Comparison of ENCODE assay signal across 12 cellular contexts in genomic region chr5:168315991-168316578, GRCh38. TPM values are rescaled to one million over a fixed set of nuclear protein-coding genes. Genes with fewer than 3 reads are reported as not detected.
DNase-seq lines count a peak whose midpoint lies in the region; ATAC-seq lines count a peak whose summit lies in the region.
"Had no signal": no experiment of that assay in that cellular context is flagged by ENCODE, and none has a peak within 500 bp of the region (broad histone marks: within the 10 kb centered on the region; RNA-seq: fewer than 3 reads in every experiment).

No MANE protein-coding gene starts in this region.

- no peak overlapping the region for H2BK15ac ChIP-seq in neuronal stem cell (ENCODE audit: low read length)

- peak; percentile 34 for DNase-seq in DMS153 treated with DMSO at 0.1 percent for 48 hours (lab: John Stamatoyannopoulos, UW; ENCODE audit: unreplicated experiment)
- peak; percentile 64 for DNase-seq in NCI-H510A (lab: John Stamatoyannopoulos, UW)
- DNase-seq in neuronal stem cell (ENCODE audit: low spot score), result no peak
- DNase-seq in activated CD8-positive, alpha-beta memory T cell treated with anti-CD3 and anti-CD28 coated beads for 24 hours, result no peak
- DNase-seq in activated CD4-positive, alpha-beta T cell treated with anti-CD3 and anti-CD28 coated beads for 48 hours, result no peak
- no peak for DNase-seq in left ventricle myocardium superior
- DNase-seq: activated effector memory CD4-positive, alpha-beta T cell treated with Interleukin-2 at 50 U/mL for 16 hours; NCI-H524 treated with DMSO at 0.1 percent for 48 hours had no signal

- H3K4me1 ChIP-seq in esophagus (ENCODE audit: control insufficient read depth in 2 of 2, insufficient read depth in 2 of 2, low read length in 1 of 2) (peaks cover 0 to 15% of the 10 kb centered on the region in 2 donors), neuronal stem cell (ENCODE audit: control insufficient read depth in 2 of 2, insufficient read depth in 1 of 2, low read depth in 1 of 2, low read length in 2 of 2) (peaks cover 24 to 40% of the 10 kb centered on the region in 2 donors)

- H3K9me3 ChIP-seq in esophagus (ENCODE audit: control insufficient read depth in 2 of 2, insufficient read depth in 1 of 2, low read depth in 1 of 2, low read length in 1 of 2), result no peaks in the 10 kb centered on the region
- no peaks in the 10 kb centered on the region for H3K9me3 ChIP-seq in neuronal stem cell (replicated peaks in 1 of 2; ENCODE audit: control insufficient read depth in 2 of 2, insufficient read depth in 1 of 2, low read depth in 1 of 2, low read length in 2 of 2)

- H3K27me3 ChIP-seq in esophagus (ENCODE audit: control insufficient read depth in 1 of 2, insufficient read depth in 2 of 2, low read length in 2 of 2) (no peaks in the 10 kb centered on the region), neuronal stem cell (ENCODE audit: control insufficient read depth in 3 of 3, insufficient read depth in 3 of 3, low read depth in 1 of 3, low read length in 3 of 3) (no peaks in the 10 kb centered on the region)

- no peak overlapping the region for H3K23ac ChIP-seq in neuronal stem cell (ENCODE audit: low read depth, low read length, poor library complexity)

- no peak overlapping the region for H2BK12ac ChIP-seq in neuronal stem cell (ENCODE audit: low read length)

- peak overlapping the region; percentile 18 for H3K4me2 ChIP-seq in neuronal stem cell (ENCODE audit: insufficient read depth, low read length, poor library complexity, severe bottlenecking)

- H3K9ac ChIP-seq in neuronal stem cell (ENCODE audit: low read depth, low read length, poor library complexity), result no peak overlapping the region

- intact Hi-C loops in left ventricle myocardium superior (cut with micrococcal nuclease), result no loop called here

- 54 to 61% methylated on average over 9 of the region's 9 CpGs for WGBS in esophagus, 2 donors
- WGBS in neuronal stem cell (ENCODE audit: extremely low coverage in 2 of 2, insufficient read length in 2 of 2, insufficient replicate concordance in 1 of 2), 2 donors, result no CpG with 5 or more reads among the region's 9 CpGs

- peak overlapping the region; percentile 3 for H3K18ac ChIP-seq in neuronal stem cell (ENCODE audit: low read length)

- H3K4ac ChIP-seq in neuronal stem cell (ENCODE audit: low read length), result no peak overlapping the region

- H3K27ac ChIP-seq in esophagus (ENCODE audit: low read depth in 2 of 2, low read length in 1 of 2) (peak overlapping the region; percentile 84), neuronal stem cell (replicated peaks; ENCODE audit: low read length) (peak overlapping the region; percentile 50)
- H3K27ac ChIP-seq: HL-60 had no signal

- H4K91ac ChIP-seq in neuronal stem cell (ENCODE audit: low read depth, low read length, poor library complexity), result no peak overlapping the region

- H2BK120ac ChIP-seq in neuronal stem cell (ENCODE audit: low read depth, low read length), result no peak overlapping the region

- H3K79me1 ChIP-seq in neuronal stem cell (ENCODE audit: low read depth, low read length), result peaks cover 2% of the 10 kb centered on the region

- no peak overlapping the region for H2BK5ac ChIP-seq in neuronal stem cell (ENCODE audit: low read length)

- peak overlapping the region in 1 of 2 donors; percentile 7 for H3K4me3 ChIP-seq in esophagus (ENCODE audit: low read depth in 1 of 2, low read length in 2 of 2)
- H3K4me3 ChIP-seq in neuronal stem cell (ENCODE audit: low read length in 2 of 2), result peak overlapping the region in 1 of 2 donors; percentile 23

- H4K8ac ChIP-seq in neuronal stem cell (ENCODE audit: low read depth, low read length), result no peak overlapping the region

- ATAC-seq in GM21717 (IDR thresholded peaks at IDR 0.05; ENCODE audit: unreplicated experiment) (no peak), left ventricle myocardium superior (no peak)

- H2AK5ac ChIP-seq in neuronal stem cell (ENCODE audit: low read depth, low read length), result no peak overlapping the region

- H3K14ac ChIP-seq in neuronal stem cell (ENCODE audit: low read length), result no peak overlapping the region

- H3K36me3 ChIP-seq in esophagus (ENCODE audit: control insufficient read depth in 2 of 2, insufficient read depth in 2 of 2, low read length in 1 of 2), result no peaks in the 10 kb centered on the region
- H3K36me3 ChIP-seq in neuronal stem cell (replicated peaks in 1 of 2; ENCODE audit: control insufficient read depth in 2 of 2, insufficient read depth in 2 of 2, low read length in 2 of 2), result no peaks in the 10 kb centered on the region

- H2AFZ ChIP-seq in neuronal stem cell (ENCODE audit: low read length), result peak overlapping the region; percentile 58

RNA-seq across cellular contexts. Expression of gene WWC1, which starts 24.6 kb away (rescaled TPM):
- 10 to 100 TPM; 21.7 to 55.2 TPM for polyA plus RNA-seq in esophagus
- polyA plus RNA-seq in neuronal stem cell (2013, experiment 1 of 2), result 11.4 TPM
- 12.7 TPM for polyA plus RNA-seq in neuronal stem cell (2013, experiment 2 of 2)
- total RNA-seq in left ventricle myocardium superior, result 4.3 TPM
- polyA plus RNA-seq: CD14-positive monocyte had no signal

Comparison
In these comparisons a context has a peak if more than half of its experiments do, and no peak if none do; other contexts are left out.
1. DNase-seq: peak in DMS153 treated with DMSO at 0.1 percent for 48 hours (single experiment) and NCI-H510A (single experiment); none in neuronal stem cell (single experiment), activated CD8-positive, alpha-beta memory T cell treated with anti-CD3 and anti-CD28 coated beads for 24 hours (single experiment), activated CD4-positive, alpha-beta T cell treated with anti-CD3 and anti-CD28 coated beads for 48 hours (single experiment) and left ventricle myocardium superior (single experiment).